8 cellular contexts compared by ENCODE assay signal in the genomic region with DNA sequence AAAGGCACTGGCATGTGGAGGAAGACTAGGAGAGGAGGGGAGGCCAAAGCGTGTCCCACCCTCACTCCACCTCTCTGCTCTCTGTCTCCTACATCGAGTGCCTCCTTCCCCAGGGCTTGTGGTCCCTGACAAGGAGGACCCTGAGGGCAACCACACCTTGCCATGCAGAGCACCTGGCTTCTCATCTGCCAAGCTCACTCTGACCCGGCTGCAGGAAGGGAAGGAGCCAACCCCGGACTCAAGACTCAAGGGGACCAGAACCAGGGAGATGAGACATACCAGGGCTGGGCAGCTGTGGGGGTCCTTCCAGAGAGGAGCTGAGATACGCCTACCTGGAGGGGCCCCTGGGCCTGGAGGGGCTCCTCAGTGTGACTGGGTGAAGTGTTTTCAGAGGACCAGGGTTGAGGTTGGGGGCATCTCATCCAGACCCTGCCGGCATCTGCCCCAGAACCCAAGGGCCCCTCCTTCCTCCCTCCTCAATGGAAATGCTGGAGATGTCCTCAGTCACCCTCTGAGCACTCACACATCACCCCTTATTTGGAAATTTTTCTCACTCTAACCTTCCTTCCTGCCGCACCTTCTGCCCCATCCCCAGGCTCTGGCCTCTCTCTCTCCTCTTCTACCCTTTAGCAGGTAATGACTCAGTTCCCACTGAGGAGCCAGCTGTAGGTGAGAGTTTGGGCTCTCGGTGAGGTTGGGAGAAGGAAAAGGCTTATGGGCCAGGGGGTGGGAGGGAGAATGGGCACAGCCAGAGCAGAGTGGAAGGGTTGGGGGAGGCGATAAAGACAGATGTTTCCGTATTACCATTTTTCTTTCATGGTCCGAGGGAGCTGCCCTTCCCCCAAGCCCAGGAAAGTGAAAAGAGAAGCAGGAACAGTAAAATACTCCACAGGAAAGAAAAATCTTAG. TPM values are rescaled to one million over a fixed set of nuclear protein-coding genes. Genes with fewer than 3 reads are reported as not detected.
DNase-seq lines count a peak whose midpoint lies in the region; ATAC-seq and TF ChIP-seq lines count a peak whose summit lies in the region.

No MANE protein-coding gene starts in this region.

- peak overlapping the region; percentile 77 for H3K4me3 Mint-ChIP-seq in stimulated activated effector memory CD8-positive, alpha-beta T cell treated with anti-CD3 and anti-CD28 coated beads, Interleukin-12 subunit alpha, Interleukin-12 subunit beta, amount 100 ng/mL, for 72 hours

- H3K36me3 Mint-ChIP-seq in stimulated activated effector memory CD8-positive, alpha-beta T cell treated with anti-CD3 and anti-CD28 coated beads, Interleukin-12 subunit alpha, Interleukin-12 subunit beta, amount 100 ng/mL, for 72 hours: peaks cover 29% of the 10 kb centered on the region

- DNase-seq in DMS153 (lab: John Stamatoyannopoulos, UW): peak; percentile 39
- no peak for DNase-seq in DMS153 treated with DMSO at 0.1 percent for 48 hours (lab: John Stamatoyannopoulos, UW; ENCODE audit: unreplicated experiment)
- no peak for DNase-seq in Panc1 (ENCODE audit: low read depth, low spot score)
- DNase-seq in epithelial cell of esophagus (ENCODE audit: low read depth): peak; percentile 67
- DNase-seq in stimulated activated effector memory CD8-positive, alpha-beta T cell treated with anti-CD3 and anti-CD28 coated beads, Interleukin-12 subunit alpha, Interleukin-12 subunit beta, amount 100 ng/mL, for 72 hours (ENCODE audit: low spot score in 2 of 2): no peak
- no peak for DNase-seq in T1000 (lab: John Stamatoyannopoulos, UW)
- no peak for DNase-seq in NOMO-1 treated with dmso at 0.1 percent for 144 hours (lab: John Stamatoyannopoulos, UW; ENCODE audit: unreplicated experiment)
- DNase-seq in activated CD4-positive, CD25-positive, alpha-beta regulatory T cell (lab: John Stamatoyannopoulos, UW): no peak

- peak overlapping the region; percentile 99 for H3K27ac Mint-ChIP-seq in stimulated activated effector memory CD8-positive, alpha-beta T cell treated with anti-CD3 and anti-CD28 coated beads, Interleukin-12 subunit alpha, Interleukin-12 subunit beta, amount 100 ng/mL, for 72 hours

- in situ Hi-C loops in Panc1 (cut with HindIII; ENCODE audit: low pct_unique_long_range_greater_than_20kb, low sequenced_read_pairs): no loop called here

- peaks cover 9% of the 10 kb centered on the region; the same call in 1 of the 2 replicates for H3K9me3 ChIP-seq in Panc1 (ENCODE audit: control insufficient read depth, insufficient read depth, low read depth, low read length)

- no peak for TF ChIP-seq CTCF in Panc1 (IDR thresholded peaks at IDR 0.05)
- no peak for TF ChIP-seq CTCF in epithelial cell of esophagus (IDR thresholded peaks at IDR 0.05; ENCODE audit: insufficient read depth, low read depth, low read length, missing control alignments)

- peaks cover 68% of the 10 kb centered on the region for H3K4me1 Mint-ChIP-seq in stimulated activated effector memory CD8-positive, alpha-beta T cell treated with anti-CD3 and anti-CD28 coated beads, Interleukin-12 subunit alpha, Interleukin-12 subunit beta, amount 100 ng/mL, for 72 hours

- CTCF ChIA-PET in Panc1 (lab: Charles Lee): interaction anchor here (0.5 kb wide), 1 partner anchor 11 kb away, joined by 19 read pairs; no protein-coding TSS in a partner anchor

- H3K36me3 ChIP-seq in Panc1 (ENCODE audit: control insufficient read depth, insufficient read depth, low read length): no peaks in the 10 kb centered on the region

- H3K4me3 ChIP-seq in Panc1 (ENCODE audit: low read depth in 2 of 2, low read length in 2 of 2) (peak overlapping the region in 1 of 2 experiments; percentile 76; a peak in 2 of 4 replicates), epithelial cell of esophagus (ENCODE audit: low read length) (no peak overlapping the region)

- peak overlapping the region; percentile 91 for H3K27ac ChIP-seq in Panc1 (ENCODE audit: low read length)

- ATAC-seq in Panc1: no peak
- ATAC-seq in stimulated activated effector memory CD8-positive, alpha-beta T cell treated with anti-CD3 and anti-CD28 coated beads, Interleukin-12 subunit alpha, Interleukin-12 subunit beta, amount 100 ng/mL, for 72 hours: no peak

- H3K27me3 ChIP-seq in Panc1 (ENCODE audit: control insufficient read depth, insufficient read depth, low read length): no peaks in the 10 kb centered on the region

- peaks cover 3% of the 10 kb centered on the region for H3K9me3 Mint-ChIP-seq in stimulated activated effector memory CD8-positive, alpha-beta T cell treated with anti-CD3 and anti-CD28 coated beads, Interleukin-12 subunit alpha, Interleukin-12 subunit beta, amount 100 ng/mL, for 72 hours

- H3K4me1 ChIP-seq in Panc1 (ENCODE audit: control insufficient read depth, insufficient read depth, low read length): peaks cover 13% of the 10 kb centered on the region

- POLR2A ChIA-PET in Panc1 (lab: Charles Lee): no interaction called here

- intact Hi-C loops in Panc1 (cut with micrococcal nuclease; ENCODE audit: unreplicated experiment): no loop called here

- BruUV-seq in Panc1 (replicated peaks; lab: Mats Ljungman, UMichigan): no TSS peak

RNA-seq across cellular contexts. Expression of a gene that starts 32.0 kb away (rescaled TPM):
- 1.1 TPM for total RNA-seq in Panc1 (2021; ENCODE audit: unreplicated experiment)
- polyA plus RNA-seq in Panc1 (2012; ENCODE audit: insufficient read length): not detected

RNA-seq across cellular contexts. Expression of a gene that starts 44.1 kb away (rescaled TPM):
- 21.4 TPM for total RNA-seq in Panc1 (2021; ENCODE audit: unreplicated experiment)
- polyA plus RNA-seq in Panc1 (2012; ENCODE audit: insufficient read length): 9.0 TPM

RNA-seq across cellular contexts. Expression of a gene that starts 44.9 kb away (rescaled TPM):
- total RNA-seq in Panc1 (2021; ENCODE audit: unreplicated experiment): 37.1 TPM
- 35.5 TPM for polyA plus RNA-seq in Panc1 (2012; ENCODE audit: insufficient read length)

Comparison
In these comparisons a context has a peak if more than half of its experiments do, and no peak if none do; other contexts are left out.
1. DNase-seq: peak in DMS153 (single experiment) and epithelial cell of esophagus (single experiment); none in DMS153 treated with DMSO at 0.1 percent for 48 hours (single experiment), Panc1 (single experiment), stimulated activated effector memory CD8-positive, alpha-beta T cell treated with anti-CD3 and anti-CD28 coated beads, Interleukin-12 subunit alpha, Interleukin-12 subunit beta, amount 100 ng/mL, for 72 hours (0 of 2), T1000 (single experiment), NOMO-1 treated with dmso at 0.1 percent for 144 hours (single experiment) and activated CD4-positive, CD25-positive, alpha-beta regulatory T cell (0 of 4).